In genomic region chr6:44176935-44177509, GRCh38 we compare ENCODE assay signal across 9 cellular contexts. TPM values are rescaled to one million over a fixed set of nuclear protein-coding genes. Genes with fewer than 3 reads are reported as not detected.
DNase-seq lines count a peak whose midpoint lies in the region; TF ChIP-seq lines count a peak whose summit lies in the region.
"Had no signal": no experiment of that assay in that cellular context is flagged by ENCODE, and none has a peak within 500 bp of the region (broad histone marks: within the 10 kb centered on the region; RNA-seq: fewer than 3 reads in every experiment).

No MANE protein-coding gene starts in this region.

- H3K27me3 Mint-ChIP-seq in HFFc6 (ENCODE audit: insufficient read depth), result no peaks in the 10 kb centered on the region
- H3K27me3 Mint-ChIP-seq in activated CD4-positive, alpha-beta memory T cell treated with anti-CD3 and anti-CD28 coated beads for 36 hours, result peaks cover 17% of the 10 kb centered on the region

- peak; percentile 66 for DNase-seq in activated CD8-positive, alpha-beta memory T cell treated with anti-CD3 and anti-CD28 coated beads for 24 hours
- no peak for DNase-seq in activated CD8-positive, alpha-beta memory T cell treated with anti-CD3 and anti-CD28 coated beads, Interleukin-2, amount 50 U/mL, for 4 hours
- no peak for DNase-seq in HFFc6
- DNase-seq in activated CD4-positive, alpha-beta memory T cell treated with anti-CD3 and anti-CD28 coated beads for 36 hours, result peak; percentile 36
- DNase-seq in stimulated activated CD8-positive, alpha-beta memory T cell treated with anti-CD3 and anti-CD28 coated beads, Interleukin-2, amount 100 ng/mL, for 48 hours (ENCODE audit: low read depth in 2 of 2), result peak; percentile 30 to 34
- DNase-seq in NCI-H2227 treated with DMSO at 0.1 percent for 48 hours (lab: John Stamatoyannopoulos, UW), result no peak
- DNase-seq in NCI-H446 treated with DMSO at 0.1 percent for 48 hours (lab: John Stamatoyannopoulos, UW), result no peak
- no peak for DNase-seq in GM03348 (ENCODE audit: low spot score)
- DNase-seq: PC-9 had no signal

- no peak overlapping the region for H3K4me3 Mint-ChIP-seq in HFFc6
- no peak overlapping the region for H3K4me3 Mint-ChIP-seq in activated CD4-positive, alpha-beta memory T cell treated with anti-CD3 and anti-CD28 coated beads for 36 hours

- POLR2A ChIA-PET in activated CD4-positive, alpha-beta memory T cell treated with anti-CD3 and anti-CD28 coated beads for 36 hours (lab: Charles Lee), result no interaction called here

- H3K9me3 Mint-ChIP-seq in HFFc6, result no peaks in the 10 kb centered on the region
- H3K9me3 Mint-ChIP-seq in activated CD4-positive, alpha-beta memory T cell treated with anti-CD3 and anti-CD28 coated beads for 36 hours, result no peaks in the 10 kb centered on the region

- H3K36me3 Mint-ChIP-seq in HFFc6 (ENCODE audit: low read depth), result no peaks in the 10 kb centered on the region
- H3K36me3 Mint-ChIP-seq in activated CD4-positive, alpha-beta memory T cell treated with anti-CD3 and anti-CD28 coated beads for 36 hours, result no peaks in the 10 kb centered on the region

- intact Hi-C loops in activated CD4-positive, alpha-beta memory T cell treated with anti-CD3 and anti-CD28 coated beads for 36 hours (cut with micrococcal nuclease), result no loop called here

- CTCF ChIA-PET in activated CD4-positive, alpha-beta memory T cell treated with anti-CD3 and anti-CD28 coated beads for 36 hours (lab: Charles Lee), result interaction anchor here (0.6 to 1.2 kb wide), 6 partner anchors 20 to 91 kb away, joined by 3 to 4 read pairs (median 3); no protein-coding TSS in a partner anchor

- peak overlapping the region; percentile 85 for H3K27ac Mint-ChIP-seq in HFFc6
- H3K27ac Mint-ChIP-seq in activated CD4-positive, alpha-beta memory T cell treated with anti-CD3 and anti-CD28 coated beads for 36 hours, result no peak overlapping the region

- peaks cover 57% of the 10 kb centered on the region for H3K4me1 Mint-ChIP-seq in HFFc6 (ENCODE audit: low read depth)
- H3K4me1 Mint-ChIP-seq in activated CD4-positive, alpha-beta memory T cell treated with anti-CD3 and anti-CD28 coated beads for 36 hours (ENCODE audit: low read depth), result peaks cover 17% of the 10 kb centered on the region

- no peak for TF ChIP-seq CTCF in HFFc6 (IDR thresholded peaks at IDR 0.05)

RNA-seq across cellular contexts. Expression of gene CAPN11, which starts 18.4 kb away (rescaled TPM):
- total RNA-seq in HFFc6 (2021; fragmentation: NEBNext Ultra II Directional; extraction: Animal tissue kit (Norgen Biotek cat#: 25700)), result not detected
- under 1 TPM in 1 of 2 experiments, not detected in 1; 0.12 TPM for total RNA-seq in activated CD4-positive, alpha-beta memory T cell treated with anti-CD3 and anti-CD28 coated beads for 36 hours
- total RNA-seq: PC-9 had no signal

RNA-seq across cellular contexts. Expression of gene MYMX, which starts 39.7 kb away (rescaled TPM):
- total RNA-seq in HFFc6 (2021; fragmentation: NEBNext Ultra II Directional; extraction: Animal tissue kit (Norgen Biotek cat#: 25700)), result not detected
- total RNA-seq in activated CD4-positive, alpha-beta memory T cell treated with anti-CD3 and anti-CD28 coated beads for 36 hours, result not detected
- total RNA-seq: PC-9 had no signal

RNA-seq across cellular contexts. Expression of gene SLC29A1, which starts 46.4 kb away (rescaled TPM):
- 10 to 100 TPM; 14.9 to 29.9 (median 26.8) TPM for total RNA-seq in HFFc6 (2021; fragmentation: NEBNext Ultra II Directional; extraction: Animal tissue kit (Norgen Biotek cat#: 25700))
- total RNA-seq in activated CD4-positive, alpha-beta memory T cell treated with anti-CD3 and anti-CD28 coated beads for 36 hours, result 10 to 100 TPM; 47.6 to 50.0 TPM

RNA-seq across cellular contexts. Expression of gene TMEM63B, which starts 49.7 kb away (rescaled TPM):
- total RNA-seq in HFFc6 (2021; fragmentation: NEBNext Ultra II Directional; extraction: Animal tissue kit (Norgen Biotek cat#: 25700)), result 10 to 100 TPM; 38.3 to 55.1 (median 44.7) TPM
- total RNA-seq in activated CD4-positive, alpha-beta memory T cell treated with anti-CD3 and anti-CD28 coated beads for 36 hours, result 10 to 100 TPM; 11.6 to 13.0 TPM

RNA-seq across cellular contexts. Expression of gene MRPL14, which starts 49.8 kb away (rescaled TPM):
- total RNA-seq in HFFc6 (2021; fragmentation: NEBNext Ultra II Directional; extraction: Animal tissue kit (Norgen Biotek cat#: 25700)), result 10 to 100 TPM; 50.9 to 64.2 (median 56.0) TPM
- 10 to 100 TPM; 49.5 to 50.1 TPM for total RNA-seq in activated CD4-positive, alpha-beta memory T cell treated with anti-CD3 and anti-CD28 coated beads for 36 hours

Comparison
In these comparisons a context has a peak if more than half of its experiments do, and no peak if none do; other contexts are left out.
1. DNase-seq: peak in activated CD8-positive, alpha-beta memory T cell treated with anti-CD3 and anti-CD28 coated beads for 24 hours (single experiment), activated CD4-positive, alpha-beta memory T cell treated with anti-CD3 and anti-CD28 coated beads for 36 hours (single experiment) and stimulated activated CD8-positive, alpha-beta memory T cell treated with anti-CD3 and anti-CD28 coated beads, Interleukin-2, amount 100 ng/mL, for 48 hours (2 of 2); none in activated CD8-positive, alpha-beta memory T cell treated with anti-CD3 and anti-CD28 coated beads, Interleukin-2, amount 50 U/mL, for 4 hours (single experiment), HFFc6 (single experiment), NCI-H2227 treated with DMSO at 0.1 percent for 48 hours (single experiment), NCI-H446 treated with DMSO at 0.1 percent for 48 hours (single experiment) and GM03348 (single experiment).